ENCODE assay signal across 21 cellular contexts in the genomic region with DNA sequence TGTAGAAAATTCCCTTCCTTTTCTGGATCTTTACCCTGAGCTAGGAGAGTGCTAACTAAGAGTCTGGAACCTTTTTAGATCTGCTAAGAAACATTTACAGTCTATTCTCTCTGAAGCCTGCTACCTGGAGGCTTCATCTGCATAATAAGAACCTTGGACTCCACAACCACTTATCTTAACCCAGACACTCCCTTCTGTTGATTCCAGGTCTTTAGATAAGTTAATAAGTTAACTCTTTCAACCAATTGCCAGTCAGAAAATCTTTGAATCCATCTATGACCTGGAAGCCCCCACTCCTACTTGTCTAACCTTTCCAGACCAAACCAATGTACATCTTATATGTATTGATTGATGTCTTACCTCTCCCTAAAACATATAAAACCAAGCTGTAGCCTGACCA.
DNase-seq lines count a peak whose midpoint lies in the region; ATAC-seq and TF ChIP-seq lines count a peak whose summit lies in the region.
"Had no signal": no experiment of that assay in that cellular context is flagged by ENCODE, and none has a peak within 500 bp of the region (broad histone marks: within the 10 kb centered on the region; RNA-seq: fewer than 3 reads in every experiment).

No MANE protein-coding gene starts in this region.

- H3K27me3 Mint-ChIP-seq in endodermal cell (ENCODE audit: insufficient read depth) (peaks cover 9% of the 10 kb centered on the region), nephron progenitor cell (ENCODE audit: low read depth, poor library complexity) (peaks cover 7% of the 10 kb centered on the region), glutamatergic neuron (ENCODE audit: unreplicated experiment) (no peaks in the 10 kb centered on the region)
- H3K27me3 Mint-ChIP-seq in activated CD4-positive, alpha-beta memory T cell treated with anti-CD3 and anti-CD28 coated beads for 36 hours, result no peaks in the 10 kb centered on the region
- H3K27me3 Mint-ChIP-seq: CD4-positive, CD25-positive, alpha-beta regulatory T cell; CD8-positive, alpha-beta memory T cell had no signal

- H3K27me3 ChIP-seq in HUES6 (ENCODE audit: control insufficient read depth, insufficient read depth, low read length) (no peaks in the 10 kb centered on the region), endodermal cell (ENCODE audit: control insufficient read depth, insufficient read depth, low read length, poor library complexity, severe bottlenecking) (no peaks in the 10 kb centered on the region)
- H3K27me3 ChIP-seq: BE2C had no signal

- H3K4me3 ChIP-seq in HUES6 (ENCODE audit: low read depth, low read length) (no peak overlapping the region), endodermal cell (ENCODE audit: low read length) (peak overlapping the region; percentile 56)

- no peak for TF ChIP-seq CTCF in endodermal cell (conservative IDR thresholded peaks at IDR 0.05)
- TF ChIP-seq CTCF in nephron progenitor cell (IDR thresholded peaks at IDR 0.05), result no peak
- no peak for TF ChIP-seq CTCF in glutamatergic neuron (IDR thresholded peaks at IDR 0.05; ENCODE audit: partially characterized antibody, unreplicated experiment)

- CTCF ChIA-PET in activated CD4-positive, alpha-beta memory T cell treated with anti-CD3 and anti-CD28 coated beads for 36 hours (lab: Charles Lee), result no interaction called here

- no peak overlapping the region for H3K4me3 Mint-ChIP-seq in endodermal cell
- H3K4me3 Mint-ChIP-seq in activated CD4-positive, alpha-beta memory T cell treated with anti-CD3 and anti-CD28 coated beads for 36 hours, result no peak overlapping the region
- H3K4me3 Mint-ChIP-seq in nephron progenitor cell, result no peak overlapping the region
- no peak overlapping the region for H3K4me3 Mint-ChIP-seq in glutamatergic neuron (ENCODE audit: unreplicated experiment)
- H3K4me3 Mint-ChIP-seq: CD4-positive, CD25-positive, alpha-beta regulatory T cell; CD8-positive, alpha-beta memory T cell; HFFc6 had no signal

- no peak for ATAC-seq in GM21390 (IDR thresholded peaks at IDR 0.05; ENCODE audit: unreplicated experiment)
- ATAC-seq: HCT116 had no signal

- no peaks in the 10 kb centered on the region for H3K9me3 ChIP-seq in HUES6 (ENCODE audit: control insufficient read depth, insufficient read depth, low read depth, low read length)
- H3K9me3 ChIP-seq in endodermal cell (ENCODE audit: control insufficient read depth, low read length), result peaks cover 16% of the 10 kb centered on the region
- H3K9me3 ChIP-seq: BE2C had no signal

- intact Hi-C loops in activated CD4-positive, alpha-beta memory T cell treated with anti-CD3 and anti-CD28 coated beads for 36 hours (cut with micrococcal nuclease), result no loop called here

- peak overlapping the region; percentile 34; the same call in 1 of the 2 replicates for H3K27ac ChIP-seq in HUES6 (ENCODE audit: low read depth, low read length)
- no peak overlapping the region for H3K27ac ChIP-seq in endodermal cell (ENCODE audit: low read depth, low read length)

- H3K27ac Mint-ChIP-seq in endodermal cell, result no peak overlapping the region
- no peak overlapping the region for H3K27ac Mint-ChIP-seq in activated CD4-positive, alpha-beta memory T cell treated with anti-CD3 and anti-CD28 coated beads for 36 hours
- no peak overlapping the region for H3K27ac Mint-ChIP-seq in nephron progenitor cell
- no peak overlapping the region for H3K27ac Mint-ChIP-seq in glutamatergic neuron (ENCODE audit: unreplicated experiment)
- H3K27ac Mint-ChIP-seq: CD4-positive, CD25-positive, alpha-beta regulatory T cell; CD8-positive, alpha-beta memory T cell; HFFc6 had no signal

- no peak overlapping the region for H3K9ac ChIP-seq in HUES6 (ENCODE audit: low read length)
- H3K9ac ChIP-seq in endodermal cell (ENCODE audit: extremely low read depth, low read length, poor library complexity, severe bottlenecking), result no peak overlapping the region

- H3K36me3 Mint-ChIP-seq in endodermal cell (ENCODE audit: low read depth) (peaks cover 20% of the 10 kb centered on the region), nephron progenitor cell (ENCODE audit: low read depth) (no peaks in the 10 kb centered on the region), glutamatergic neuron (ENCODE audit: unreplicated experiment) (peaks cover 5% of the 10 kb centered on the region)
- no peaks in the 10 kb centered on the region for H3K36me3 Mint-ChIP-seq in activated CD4-positive, alpha-beta memory T cell treated with anti-CD3 and anti-CD28 coated beads for 36 hours
- H3K36me3 Mint-ChIP-seq: CD4-positive, CD25-positive, alpha-beta regulatory T cell had no signal

- peaks cover 10% of the 10 kb centered on the region for H3K9me3 Mint-ChIP-seq in endodermal cell
- H3K9me3 Mint-ChIP-seq in activated CD4-positive, alpha-beta memory T cell treated with anti-CD3 and anti-CD28 coated beads for 36 hours, result no peaks in the 10 kb centered on the region
- H3K9me3 Mint-ChIP-seq in nephron progenitor cell, result peaks cover 18% of the 10 kb centered on the region
- no peaks in the 10 kb centered on the region for H3K9me3 Mint-ChIP-seq in glutamatergic neuron (ENCODE audit: unreplicated experiment)

- H3K4me1 Mint-ChIP-seq in endodermal cell (peaks cover 15% of the 10 kb centered on the region), nephron progenitor cell (no peaks in the 10 kb centered on the region), glutamatergic neuron (ENCODE audit: low read depth, unreplicated experiment) (no peaks in the 10 kb centered on the region)
- H3K4me1 Mint-ChIP-seq in activated CD4-positive, alpha-beta memory T cell treated with anti-CD3 and anti-CD28 coated beads for 36 hours (ENCODE audit: low read depth), result no peaks in the 10 kb centered on the region
- H3K4me1 Mint-ChIP-seq: CD4-positive, CD25-positive, alpha-beta regulatory T cell; CD8-positive, alpha-beta memory T cell had no signal

- H3K4me1 ChIP-seq in HUES6 (ENCODE audit: control insufficient read depth, insufficient read depth, low read length) (0 out of 2 replicates have a peak, but pooled peaks cover 12% of the 10 kb centered on the region), endodermal cell (ENCODE audit: control insufficient read depth, insufficient read depth, low read length) (peaks cover 2% of the 10 kb centered on the region)
- H3K4me1 ChIP-seq: BE2C had no signal

- H3K36me3 ChIP-seq in HUES6 (ENCODE audit: control insufficient read depth, insufficient read depth, low read length), result no peaks in the 10 kb centered on the region
- no peaks in the 10 kb centered on the region for H3K36me3 ChIP-seq in endodermal cell (ENCODE audit: control insufficient read depth, insufficient read depth, low read length)
- H3K36me3 ChIP-seq: BE2C had no signal

- DNase-seq in endodermal cell (no peak), mucosa of gallbladder (ENCODE audit: low spot score) (peak; percentile 17), nephron progenitor cell (no peak), glutamatergic neuron (no peak)
- DNase-seq in activated CD4-positive, alpha-beta memory T cell treated with anti-CD3 and anti-CD28 coated beads for 36 hours, result no peak
- DNase-seq: ACHN; BE2C; C1 segment of cervical spinal cord; CD4-positive, CD25-positive, alpha-beta regulatory T cell; CD8-positive, alpha-beta memory T cell; COR-L47; DMS 273 treated with DMSO at 0.1 percent for 48 hours; DMS53; DND-41; EL; GOT3; H7; HFFc6 had no signal

- POLR2A ChIA-PET in activated CD4-positive, alpha-beta memory T cell treated with anti-CD3 and anti-CD28 coated beads for 36 hours (lab: Charles Lee), result no interaction called here
